In the genomic region with DNA sequence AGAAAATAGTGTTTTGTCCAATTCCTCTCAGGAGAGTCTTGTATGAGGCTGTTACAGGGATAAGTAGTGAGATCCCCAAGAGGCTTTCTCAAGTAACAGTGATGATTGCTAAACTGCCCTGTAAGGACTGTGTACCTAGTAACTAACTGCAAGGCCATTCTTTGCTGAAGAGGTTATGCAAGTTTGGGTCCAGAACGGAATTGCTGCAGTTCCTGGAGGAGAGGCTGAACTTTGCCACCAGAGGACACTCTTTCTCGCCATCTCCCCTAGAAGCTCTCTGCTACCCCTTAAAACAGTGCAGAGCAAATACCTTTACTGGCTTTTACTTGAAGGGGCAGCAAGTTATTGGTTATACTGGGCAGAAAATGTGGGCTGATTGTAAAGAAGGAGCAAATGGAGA, we compare ENCODE assay signal across 1 cellular context.
TF ChIP-seq lines count a peak whose summit lies in the region.

No MANE protein-coding gene starts in this region.

TF ChIP-seq in HepG2, 621 proteins besides CTCF, POLR2A, EP300 and RAD21 (continued from another document and continues in another):
- TF ChIP-seq FOXP4 (CRISPR knock-in tag; IDR thresholded peaks at IDR 0.05) = no peak
- 0 out of 2 replicates have a peak, but pooled peaks have one; percentile 51 for TF ChIP-seq TRIM24 (CRISPR knock-in tag; IDR thresholded peaks at IDR 0.05)
- no peak for TF ChIP-seq IRF9 (CRISPR knock-in tag; IDR thresholded peaks at IDR 0.05; ENCODE audit: borderline replicate concordance)
- 0 out of 2 replicates have a peak, but pooled peaks have one; percentile 16 for TF ChIP-seq ZNF12 (CRISPR knock-in tag; IDR thresholded peaks at IDR 0.05)
- no peak for TF ChIP-seq ZNF766 (CRISPR knock-in tag; IDR thresholded peaks at IDR 0.05; ENCODE audit: borderline replicate concordance)
- peak; percentile 72 for TF ChIP-seq CEBPG (CRISPR knock-in tag; IDR thresholded peaks at IDR 0.05)
- no peak for TF ChIP-seq GTF2F1 (IDR thresholded peaks at IDR 0.05; ENCODE audit: low read length)
- no peak for TF ChIP-seq ZNF382 (CRISPR knock-in tag; IDR thresholded peaks at IDR 0.05; ENCODE audit: borderline replicate concordance)
- TF ChIP-seq SOX13 (IDR thresholded peaks at IDR 0.05) = no peak
- no peak for TF ChIP-seq SOX13 (CRISPR knock-in tag; conservative IDR thresholded peaks at IDR 0.05 in 1 of 2, IDR thresholded peaks at IDR 0.05 in 1 of 2)
- TF ChIP-seq, protein P1, sequence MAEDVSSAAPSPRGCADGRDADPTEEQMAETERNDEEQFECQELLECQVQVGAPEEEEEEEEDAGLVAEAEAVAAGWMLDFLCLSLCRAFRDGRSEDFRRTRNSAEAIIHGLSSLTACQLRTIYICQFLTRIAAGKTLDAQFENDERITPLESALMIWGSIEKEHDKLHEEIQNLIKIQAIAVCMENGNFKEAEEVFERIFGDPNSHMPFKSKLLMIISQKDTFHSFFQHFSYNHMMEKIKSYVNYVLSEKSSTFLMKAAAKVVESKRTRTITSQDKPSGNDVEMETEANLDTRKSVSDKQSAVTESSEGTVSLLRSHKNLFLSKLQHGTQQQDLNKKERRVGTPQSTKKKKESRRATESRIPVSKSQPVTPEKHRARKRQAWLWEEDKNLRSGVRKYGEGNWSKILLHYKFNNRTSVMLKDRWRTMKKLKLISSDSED (CRISPR knock-in tag; IDR thresholded peaks at IDR 0.05) = no peak
- TF ChIP-seq GLI4 (CRISPR knock-in tag; IDR thresholded peaks at IDR 0.05; ENCODE audit: borderline replicate concordance) = no peak
- no peak for TF ChIP-seq ZBTB46 (CRISPR knock-in tag; IDR thresholded peaks at IDR 0.05; ENCODE audit: borderline replicate concordance)
- no peak for TF ChIP-seq MEIS1 (CRISPR knock-in tag; IDR thresholded peaks at IDR 0.05; ENCODE audit: borderline replicate concordance)
- no peak for TF ChIP-seq PCBP1 (IDR thresholded peaks at IDR 0.05; ENCODE audit: borderline replicate concordance, low read depth, low read length)
- TF ChIP-seq, protein P2, sequence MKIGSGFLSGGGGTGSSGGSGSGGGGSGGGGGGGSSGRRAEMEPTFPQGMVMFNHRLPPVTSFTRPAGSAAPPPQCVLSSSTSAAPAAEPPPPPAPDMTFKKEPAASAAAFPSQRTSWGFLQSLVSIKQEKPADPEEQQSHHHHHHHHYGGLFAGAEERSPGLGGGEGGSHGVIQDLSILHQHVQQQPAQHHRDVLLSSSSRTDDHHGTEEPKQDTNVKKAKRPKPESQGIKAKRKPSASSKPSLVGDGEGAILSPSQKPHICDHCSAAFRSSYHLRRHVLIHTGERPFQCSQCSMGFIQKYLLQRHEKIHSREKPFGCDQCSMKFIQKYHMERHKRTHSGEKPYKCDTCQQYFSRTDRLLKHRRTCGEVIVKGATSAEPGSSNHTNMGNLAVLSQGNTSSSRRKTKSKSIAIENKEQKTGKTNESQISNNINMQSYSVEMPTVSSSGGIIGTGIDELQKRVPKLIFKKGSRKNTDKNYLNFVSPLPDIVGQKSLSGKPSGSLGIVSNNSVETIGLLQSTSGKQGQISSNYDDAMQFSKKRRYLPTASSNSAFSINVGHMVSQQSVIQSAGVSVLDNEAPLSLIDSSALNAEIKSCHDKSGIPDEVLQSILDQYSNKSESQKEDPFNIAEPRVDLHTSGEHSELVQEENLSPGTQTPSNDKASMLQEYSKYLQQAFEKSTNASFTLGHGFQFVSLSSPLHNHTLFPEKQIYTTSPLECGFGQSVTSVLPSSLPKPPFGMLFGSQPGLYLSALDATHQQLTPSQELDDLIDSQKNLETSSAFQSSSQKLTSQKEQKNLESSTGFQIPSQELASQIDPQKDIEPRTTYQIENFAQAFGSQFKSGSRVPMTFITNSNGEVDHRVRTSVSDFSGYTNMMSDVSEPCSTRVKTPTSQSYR (CRISPR knock-in tag; IDR thresholded peaks at IDR 0.05; ENCODE audit: borderline replicate concordance) = no peak
- TF ChIP-seq, protein P3, sequence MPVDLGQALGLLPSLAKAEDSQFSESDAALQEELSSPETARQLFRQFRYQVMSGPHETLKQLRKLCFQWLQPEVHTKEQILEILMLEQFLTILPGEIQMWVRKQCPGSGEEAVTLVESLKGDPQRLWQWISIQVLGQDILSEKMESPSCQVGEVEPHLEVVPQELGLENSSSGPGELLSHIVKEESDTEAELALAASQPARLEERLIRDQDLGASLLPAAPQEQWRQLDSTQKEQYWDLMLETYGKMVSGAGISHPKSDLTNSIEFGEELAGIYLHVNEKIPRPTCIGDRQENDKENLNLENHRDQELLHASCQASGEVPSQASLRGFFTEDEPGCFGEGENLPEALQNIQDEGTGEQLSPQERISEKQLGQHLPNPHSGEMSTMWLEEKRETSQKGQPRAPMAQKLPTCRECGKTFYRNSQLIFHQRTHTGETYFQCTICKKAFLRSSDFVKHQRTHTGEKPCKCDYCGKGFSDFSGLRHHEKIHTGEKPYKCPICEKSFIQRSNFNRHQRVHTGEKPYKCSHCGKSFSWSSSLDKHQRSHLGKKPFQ (CRISPR knock-in tag; IDR thresholded peaks at IDR 0.05; ENCODE audit: insufficient replicate concordance) = no peak
- TF ChIP-seq ETV6 (CRISPR knock-in tag; conservative IDR thresholded peaks at IDR 0.05) = no peak
- no peak for TF ChIP-seq ZNF563 (CRISPR knock-in tag; IDR thresholded peaks at IDR 0.05)
- no peak for TF ChIP-seq ZNF777 (CRISPR knock-in tag; IDR thresholded peaks at IDR 0.05)
- TF ChIP-seq THAP7 (CRISPR knock-in tag; IDR thresholded peaks at IDR 0.05) = no peak
- peak; percentile 53 for TF ChIP-seq STAG1 (CRISPR knock-in tag; IDR thresholded peaks at IDR 0.05)
- no peak for TF ChIP-seq MTA3 (CRISPR knock-in tag; IDR thresholded peaks at IDR 0.05)
- no peak for TF ChIP-seq ZNF362 (CRISPR knock-in tag; IDR thresholded peaks at IDR 0.05; ENCODE audit: borderline replicate concordance)
- no peak for TF ChIP-seq ZNF335 (CRISPR knock-in tag; IDR thresholded peaks at IDR 0.05)
- TF ChIP-seq CREB1 (IDR thresholded peaks at IDR 0.05) = no peak
- no peak for TF ChIP-seq CREB1 (CRISPR knock-in tag; IDR thresholded peaks at IDR 0.05)
- TF ChIP-seq SRSF1 (optimal IDR thresholded peaks at IDR 0.05; ENCODE audit: low read depth, low read length) = no peak
- TF ChIP-seq IRX3 (CRISPR knock-in tag; IDR thresholded peaks at IDR 0.05; ENCODE audit: borderline replicate concordance, low read depth) = no peak
- TF ChIP-seq MEF2D (CRISPR knock-in tag; IDR thresholded peaks at IDR 0.05) = no peak
- no peak for TF ChIP-seq SAP130 (CRISPR knock-in tag; IDR thresholded peaks at IDR 0.05; ENCODE audit: low read depth)
- no peak for TF ChIP-seq ZNF576 (CRISPR knock-in tag; IDR thresholded peaks at IDR 0.05)
- TF ChIP-seq NR2F6 (IDR thresholded peaks at IDR 0.05) = no peak
- 0 out of 2 replicates have a peak, but pooled peaks have one; percentile 10 for TF ChIP-seq NR2F6 (CRISPR knock-in tag; IDR thresholded peaks at IDR 0.05)
- TF ChIP-seq GATAD1 (CRISPR knock-in tag; IDR thresholded peaks at IDR 0.05) = no peak
- no peak for TF ChIP-seq ARNT2 (CRISPR knock-in tag; IDR thresholded peaks at IDR 0.05; ENCODE audit: low read depth)
- peak; percentile 56; the same call in 1 of the 2 replicates for TF ChIP-seq CEBPB (IDR thresholded peaks at IDR 0.05; ENCODE audit: borderline replicate concordance, low read depth, low read length)
- no peak for TF ChIP-seq SIN3A (IDR thresholded peaks at IDR 0.05; ENCODE audit: borderline replicate concordance, low read depth, low read length)
- TF ChIP-seq RFX5 (IDR thresholded peaks at IDR 0.05; ENCODE audit: low read depth, low read length) = peak; percentile 46; the same call in 1 of the 2 replicates
- TF ChIP-seq, protein P4, sequence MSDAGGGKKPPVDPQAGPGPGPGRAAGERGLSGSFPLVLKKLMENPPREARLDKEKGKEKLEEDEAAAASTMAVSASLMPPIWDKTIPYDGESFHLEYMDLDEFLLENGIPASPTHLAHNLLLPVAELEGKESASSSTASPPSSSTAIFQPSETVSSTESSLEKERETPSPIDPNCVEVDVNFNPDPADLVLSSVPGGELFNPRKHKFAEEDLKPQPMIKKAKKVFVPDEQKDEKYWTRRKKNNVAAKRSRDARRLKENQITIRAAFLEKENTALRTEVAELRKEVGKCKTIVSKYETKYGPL (CRISPR knock-in tag; IDR thresholded peaks at IDR 0.05) = peak; percentile 41; the same call in 1 of the 2 replicates
- TF ChIP-seq ZNF597 (CRISPR knock-in tag; IDR thresholded peaks at IDR 0.05) = no peak
- TF ChIP-seq ZNF883 (CRISPR knock-in tag; IDR thresholded peaks at IDR 0.05; ENCODE audit: not compliant biosample characterization) = no peak
- no peak for TF ChIP-seq AGO2 (optimal IDR thresholded peaks at IDR 0.05; ENCODE audit: low read depth, low read length)
- TF ChIP-seq ZNF552 (CRISPR knock-in tag; IDR thresholded peaks at IDR 0.05; ENCODE audit: borderline replicate concordance) = no peak
- no peak for TF ChIP-seq ATM (IDR thresholded peaks at IDR 0.05; ENCODE audit: borderline replicate concordance)
- TF ChIP-seq ZNF530 (CRISPR knock-in tag; IDR thresholded peaks at IDR 0.05; ENCODE audit: low read depth) = no peak
- no peak for TF ChIP-seq RFX1 (IDR thresholded peaks at IDR 0.05)
- TF ChIP-seq ZNF891 (CRISPR knock-in tag; IDR thresholded peaks at IDR 0.05) = no peak
- TF ChIP-seq ZNF773 (CRISPR knock-in tag; IDR thresholded peaks at IDR 0.05; ENCODE audit: borderline replicate concordance) = no peak
- TF ChIP-seq ZNF337 (CRISPR knock-in tag; IDR thresholded peaks at IDR 0.05; ENCODE audit: borderline replicate concordance, low read depth) = no peak
- TF ChIP-seq MXI1 (IDR thresholded peaks at IDR 0.05; ENCODE audit: borderline replicate concordance, low read depth, low read length) = no peak
